24 cellular contexts compared by ENCODE assay signal in the genomic region with DNA sequence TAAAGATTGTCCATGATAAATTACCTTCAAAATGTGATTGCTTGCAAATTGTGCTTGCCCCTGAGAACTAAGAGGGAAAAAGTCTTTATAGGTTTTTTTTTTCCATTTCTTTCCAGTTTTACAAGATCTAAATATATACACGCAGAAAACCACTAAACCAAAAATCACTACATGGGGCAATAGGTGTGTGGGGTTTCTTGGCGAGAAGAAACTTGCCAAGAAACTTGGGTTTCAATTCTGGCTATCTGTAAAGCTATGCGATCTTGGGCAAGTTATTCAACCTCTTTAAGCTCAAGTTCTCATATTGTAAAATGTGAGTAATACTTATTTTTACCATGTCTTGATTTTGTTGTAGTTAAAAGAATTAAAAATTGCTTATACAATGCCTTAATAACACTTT.
"Had no signal": no experiment of that assay in that cellular context is flagged by ENCODE, and none has a peak within 500 bp of the region (broad histone marks: within the 10 kb centered on the region; RNA-seq: fewer than 3 reads in every experiment).

No MANE protein-coding gene starts in this region.

- H3K36me3 ChIP-seq: left ventricle myocardium inferior, ovary, stomach, thyroid gland, transverse colon, upper lobe of left lung, vagina had no signal

- ATAC-seq: mucosa of descending colon; naive thymus-derived CD4-positive, alpha-beta T cell; natural killer cell treated with Interleukin-12 subunit alpha and Interleukin-12 subunit beta and Interleukin-15 and Interleukin-18, amount 100 ng/mL, for 72 hours; right cardiac atrium; sciatic nerve; stimulated activated naive B cell treated with anti-CD40 and anti-IgM and Interleukin-4, amounts not matched to agents 10 μg/mL and 1 μg/mL and 100 μg/mL, for 72 hours; stimulated activated naive CD8-positive, alpha-beta T cell treated with anti-CD3 and anti-CD28 coated beads, Interleukin-15, Interleukin-2, amounts not matched to agents 100 U/mL and 50 U/mL, for 24 hours had no signal

- H3K4me1 ChIP-seq: left ventricle myocardium inferior, stomach, vagina had no signal

- H3K9me3 ChIP-seq: left ventricle myocardium inferior, mucosa of descending colon, ovary, stomach, testis, thyroid gland, transverse colon, upper lobe of left lung, vagina had no signal

- H3K27me3 ChIP-seq: ovary, stomach, testis, thyroid gland, transverse colon, upper lobe of left lung, vagina had no signal

- H3K27ac ChIP-seq: left ventricle myocardium inferior, ovary, skin epidermis, stomach, testis, thyroid gland, transverse colon, upper lobe of left lung, vagina had no signal

- DNase-seq: hippocampal formation; left ventricle myocardium inferior; midbrain; mucosa of descending colon; naive thymus-derived CD4-positive, alpha-beta T cell; ovary; retina; right cardiac atrium; stimulated activated CD4-positive, alpha-beta T cell treated with anti-CD3 and anti-CD28 coated beads, Interleukin-12 subunit alpha, Interleukin-12 subunit beta, amount 100 ng/mL, for 4 hours; stimulated activated CD4-positive, alpha-beta T cell treated with anti-CD3 and anti-CD28 coated beads, Interleukin-15, amount 100 ng/mL, for 24 hours; stimulated activated CD4-positive, alpha-beta T cell treated with anti-CD3 and anti-CD28 coated beads, Interleukin-2, amount 100 ng/mL, for 24 hours; stimulated activated CD4-positive, alpha-beta T cell treated with anti-CD3 and anti-CD28 coated beads, Interleukin-4, amount 100 ng/mL, for 1 hour; stimulated activated naive B cell treated with anti-CD40 and anti-IgM and Interleukin-4, amounts not matched to agents 10 μg/mL and 1 μg/mL and 100 μg/mL, for 72 hours; stimulated activated naive CD8-positive, alpha-beta T cell treated with anti-CD3 and anti-CD28 coated beads, Interleukin-15, Interleukin-2, amounts not matched to agents 100 U/mL and 50 U/mL, for 24 hours; stomach; testis; thyroid gland; transverse colon; upper lobe of left lung had no signal

- H3K4me3 ChIP-seq: left ventricle myocardium inferior, lung, mucosa of descending colon, ovary, skin epidermis, stomach, testis, thyroid gland, transverse colon, upper lobe of left lung, vagina had no signal
